Comparison of ENCODE assay signal across 6 cellular contexts in the genomic region with DNA sequence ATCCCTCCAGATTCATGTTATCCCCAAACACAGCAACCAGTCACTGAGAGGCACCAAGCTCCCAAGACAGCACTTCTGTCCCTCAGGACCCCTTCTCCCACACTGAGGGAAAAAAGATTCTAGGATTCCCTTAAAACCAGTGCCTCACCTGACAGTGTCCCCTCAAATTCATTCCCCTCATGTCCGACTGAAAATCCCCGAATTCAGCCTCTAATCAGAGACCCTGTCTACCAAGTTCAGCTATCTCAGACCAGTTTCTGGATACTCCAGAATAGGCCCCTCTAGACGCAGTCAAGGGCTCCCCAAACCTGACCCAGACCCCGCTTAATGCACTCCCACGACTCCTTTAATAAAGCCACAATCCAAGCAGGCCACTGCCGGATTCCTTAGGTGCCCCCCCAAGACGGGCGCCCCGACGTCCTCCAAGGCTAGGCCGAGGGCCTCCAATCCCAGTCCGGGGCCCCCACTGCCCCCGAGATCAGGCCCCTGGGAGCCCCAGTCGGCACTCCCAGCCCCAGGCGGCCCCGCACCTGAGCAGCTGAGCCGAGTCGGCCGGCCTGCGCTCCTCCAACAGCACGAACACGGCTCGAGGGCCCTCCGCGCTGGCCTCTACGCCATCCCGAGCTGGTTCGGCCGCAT. TPM values are rescaled to one million over a fixed set of nuclear protein-coding genes. Genes with fewer than 3 reads are reported as not detected.
DNase-seq lines count a peak whose midpoint lies in the region; ATAC-seq and TF ChIP-seq lines count a peak whose summit lies in the region.
"Had no signal": no experiment of that assay in that cellular context is flagged by ENCODE, and none has a peak within 500 bp of the region (broad histone marks: within the 10 kb centered on the region; RNA-seq: fewer than 3 reads in every experiment).

No MANE protein-coding gene starts in this region.

- H3K4me3 Mint-ChIP-seq in natural killer cell = peak overlapping the region; percentile 86

- DNase-seq in astrocyte of the spinal cord (ENCODE audit: low read depth, low spot score) (no peak), natural killer cell (no peak), GM19238 (ENCODE audit: insufficient read length, low spot score) (no peak)

- no peaks in the 10 kb centered on the region for H3K36me3 Mint-ChIP-seq in natural killer cell

- in situ Hi-C loops in astrocyte of the spinal cord (cut with HindIII; ENCODE audit: low sequenced_read_pairs) = no loop called here

- peak overlapping the region; percentile 68 for H3K4me3 ChIP-seq in astrocyte of the spinal cord (ENCODE audit: low read depth, low read length)

- ATAC-seq in HG03135 (IDR thresholded peaks at IDR 0.05; ENCODE audit: unreplicated experiment) = peak; percentile 19
- no peak for ATAC-seq in natural killer cell
- ATAC-seq in GM21723 (IDR thresholded peaks at IDR 0.05; ENCODE audit: unreplicated experiment) = no peak

- H3K4me1 Mint-ChIP-seq in natural killer cell = peaks cover 23 to 33% of the 10 kb centered on the region in 2 donors

- peak overlapping the region; percentile 89 to 92 for H3K27ac Mint-ChIP-seq in natural killer cell

- TF ChIP-seq CTCF in astrocyte of the spinal cord (IDR thresholded peaks at IDR 0.05; ENCODE audit: low read depth, low read length) = no peak
- TF ChIP-seq CTCF in natural killer cell (IDR thresholded peaks at IDR 0.05) = no peak

- intact Hi-C loops in natural killer cell (cut with micrococcal nuclease) = loop anchor here (1.0 to 5.0 kb wide), 3 partner anchors 40 to 125 kb away; partner anchors contain the start of genes GRIPAP1 and PIM2

- no peaks in the 10 kb centered on the region for H3K27me3 Mint-ChIP-seq in natural killer cell (ENCODE audit: low read depth in 2 of 2)

- no peaks in the 10 kb centered on the region for H3K9me3 Mint-ChIP-seq in natural killer cell

RNA-seq across cellular contexts. Expression of gene TFE3, which starts 0.5 kb away (rescaled TPM):
- 10 to 100 TPM; 43.8 to 57.5 (median 43.9) TPM for total RNA-seq in natural killer cell

RNA-seq across cellular contexts. Expression of gene CCDC120, which starts 16.1 kb away (rescaled TPM):
- total RNA-seq in natural killer cell = 10 to 100 TPM; 12.5 to 14.2 (median 13.0) TPM
- total RNA-seq: myocyte had no signal

RNA-seq across cellular contexts. Expression of gene PRAF2, which starts 31.1 kb away (rescaled TPM):
- total RNA-seq in natural killer cell = 10 to 100 TPM; 18.1 to 24.8 (median 19.9) TPM

RNA-seq across cellular contexts. Expression of gene WDR45, which starts 37.0 kb away (rescaled TPM):
- 100 to 1,000 TPM; 116 to 142 (median 134) TPM for total RNA-seq in natural killer cell

RNA-seq across cellular contexts. Expression of gene GRIPAP1, which starts 40.6 kb away (rescaled TPM):
- total RNA-seq in natural killer cell = 100 to 1,000 TPM; 120 to 141 (median 131) TPM
